22 cellular contexts compared by ENCODE assay signal in genomic region chr6:132524639-132525038, GRCh38. TPM values are rescaled to one million over a fixed set of nuclear protein-coding genes. Genes with fewer than 3 reads are reported as not detected.
DNase-seq lines count a peak whose midpoint lies in the region; ATAC-seq, FAIRE-seq and TF ChIP-seq lines count a peak whose summit lies in the region.
"Had no signal": no experiment of that assay in that cellular context is flagged by ENCODE, and none has a peak within 500 bp of the region (broad histone marks: within the 10 kb centered on the region; RNA-seq: fewer than 3 reads in every experiment).

No MANE protein-coding gene starts in this region.

- TF ChIP-seq CTCF in K562 (IDR thresholded peaks at IDR 0.05 in 2 of 3, conservative IDR thresholded peaks at IDR 0.05 in 1 of 3; ENCODE audit: insufficient read depth in 2 of 3, low read depth in 1 of 3, low read length in 3 of 3) (no peak), endothelial cell (IDR thresholded peaks at IDR 0.05; ENCODE audit: unreplicated experiment) (no peak)

- 0% methylated on average over 5 of the region's 5 CpGs for WGBS in K562 (ENCODE audit: insufficient coverage, low coverage, missing lambda C conversion rate)

- no peak for TF ChIP-seq EP300 in K562 (IDR thresholded peaks at IDR 0.05; ENCODE audit: low read length)

- H3K27me3 ChIP-seq in K562 (ENCODE audit: control insufficient read depth in 2 of 2, insufficient read depth in 2 of 2, low read length in 2 of 2): peaks cover 10 to 12% of the 10 kb centered on the region in 2 experiments; a peak in 4 of 5 replicates
- H3K27me3 ChIP-seq: BLaER1 treated with 17β-estradiol and CSF1 and Interleukin-3, amounts not matched to agents 10 nM and 100 nM had no signal

- H3K4me1 ChIP-seq in K562 (replicated peaks in 1 of 2; ENCODE audit: control insufficient read depth in 2 of 2, insufficient read depth in 2 of 2, low read length in 2 of 2): no peaks in the 10 kb centered on the region; a peak in 1 of 5 replicates
- H3K4me1 ChIP-seq: BE2C had no signal

- no peak overlapping the region for H3K27ac Mint-ChIP-seq in endothelial cell (ENCODE audit: unreplicated experiment)
- H3K27ac Mint-ChIP-seq: CD14-positive monocyte; CD4-positive, alpha-beta T cell had no signal

- CTCF ChIA-PET in K562 (lab: Yijun Ruan, JAX; ENCODE audit: low intra/inter-chr PET ratio): no interaction called here

- no peak for TF ChIP-seq RAD21 in K562 (CRISPR knock-in tag; conservative IDR thresholded peaks at IDR 0.05 in 1 of 2, IDR thresholded peaks at IDR 0.05 in 1 of 2)

- no peak overlapping the region for H3K4me3 ChIP-seq in K562
- H3K4me3 ChIP-seq: A549; BLaER1 treated with 17β-estradiol and CSF1 and Interleukin-3, amounts not matched to agents 10 nM and 100 nM had no signal

- DNase-seq in EL (peak; percentile 14), M059J (ENCODE audit: low read depth) (peak; percentile 34), K562 (ENCODE audit: extremely low read depth in 1 of 4, low spot score in 3 of 4) (no peak), amniotic stem cell (lab: John Stamatoyannopoulos, UW) (no peak), endothelial cell (ENCODE audit: low spot score) (no peak), iPS-NIHi7 (ENCODE audit: extremely low spot score) (no peak)
- DNase-seq: 8988T; ACHN; AML-193; BE2C; CD4-positive, alpha-beta T cell; CD8-positive, alpha-beta memory T cell; DMS 273 treated with DMSO at 0.1 percent for 48 hours; DMS79; H7; HCEC 1CT had no signal

- no peaks in the 10 kb centered on the region for H4K20me1 ChIP-seq in K562 (replicated peaks; ENCODE audit: control insufficient read depth, insufficient read depth, low read length)
- H4K20me1 ChIP-seq: BLaER1 treated with 17β-estradiol and CSF1 and Interleukin-3, amounts not matched to agents 10 nM and 100 nM had no signal

- H3K4me2 ChIP-seq in K562 (ENCODE audit: insufficient read depth, low read length): no peak overlapping the region
- H3K4me2 ChIP-seq: A549; BLaER1 treated with 17β-estradiol and CSF1 and Interleukin-3, amounts not matched to agents 10 nM and 100 nM had no signal

- POLR2A ChIA-PET in K562 (lab: Yijun Ruan, JAX): interaction anchor here (0.6 to 1.1 kb wide), 3 partner anchors 9 to 289 kb away, joined by 3 read pairs; no protein-coding TSS in a partner anchor

- no peak for FAIRE-seq in K562 (lab: Jason Lieb, UNC)
- FAIRE-seq: A549, D721Med, G401.6 had no signal

- no peaks in the 10 kb centered on the region for H3K9me3 ChIP-seq in K562 (replicated peaks; ENCODE audit: control insufficient read depth, insufficient read depth, low read depth, low read length)
- H3K9me3 ChIP-seq: A549, BE2C had no signal

- intact Hi-C loops in K562 (cut with micrococcal nuclease): loop anchor here (10.0 kb wide), 1 partner anchor 1390 kb away; no protein-coding TSS in a partner anchor

- H3K9ac ChIP-seq in K562 (ENCODE audit: insufficient read depth in 1 of 2, low read depth in 2 of 2, low read length in 2 of 2): no peak overlapping the region
- H3K9ac ChIP-seq: BLaER1 treated with 17β-estradiol and CSF1 and Interleukin-3, amounts not matched to agents 10 nM and 100 nM had no signal

- H3K36me3 Mint-ChIP-seq in endothelial cell (ENCODE audit: low read depth, unreplicated experiment): no peaks in the 10 kb centered on the region
- H3K36me3 Mint-ChIP-seq: CD14-positive monocyte; CD8-positive, alpha-beta memory T cell had no signal

- H3K27me3 Mint-ChIP-seq in endothelial cell (ENCODE audit: unreplicated experiment): no peaks in the 10 kb centered on the region

- no peak overlapping the region for H2AFZ ChIP-seq in K562 (ENCODE audit: low read depth, low read length)

- no peak overlapping the region for H3K4me3 Mint-ChIP-seq in endothelial cell (ENCODE audit: unreplicated experiment)
- H3K4me3 Mint-ChIP-seq: CD14-positive monocyte; CD4-positive, alpha-beta T cell; CD8-positive, alpha-beta memory T cell had no signal

- ATAC-seq in K562: no peak
- ATAC-seq: A549 had no signal

- in situ Hi-C loops in K562 (cut with MboI): loop anchor here (25.0 kb wide), 3 partner anchors 238 to 1563 kb away; partner anchors contain the start of gene VNN2

- H3K4me1 Mint-ChIP-seq in endothelial cell (ENCODE audit: unreplicated experiment): no peaks in the 10 kb centered on the region
- H3K4me1 Mint-ChIP-seq: CD14-positive monocyte; CD8-positive, alpha-beta memory T cell had no signal

- H3K9me3 Mint-ChIP-seq in endothelial cell (ENCODE audit: unreplicated experiment): no peaks in the 10 kb centered on the region
- H3K9me3 Mint-ChIP-seq: CD14-positive monocyte; CD4-positive, alpha-beta T cell; CD8-positive, alpha-beta memory T cell had no signal

- no peak overlapping the region for H3K27ac ChIP-seq in K562 (ENCODE audit: extremely low read depth, low read depth, low read length)
- H3K27ac ChIP-seq: A549; BLaER1 treated with 17β-estradiol and CSF1 and Interleukin-3, amounts not matched to agents 10 nM and 100 nM had no signal

- no TSS peak for BruUV-seq in K562 (replicated peaks; lab: Mats Ljungman, UMichigan)

- H3K36me3 ChIP-seq in K562 (ENCODE audit: control insufficient read depth, insufficient read depth, low read length): no peaks in the 10 kb centered on the region
- H3K36me3 ChIP-seq: BE2C; BLaER1 treated with 17β-estradiol and CSF1 and Interleukin-3, amounts not matched to agents 10 nM and 100 nM had no signal

- no peak for TF ChIP-seq POLR2A in K562 (conservative IDR thresholded peaks at IDR 0.05)

- H3K79me2 ChIP-seq in K562 (ENCODE audit: control insufficient read depth, insufficient read depth, low read length): no peaks in the 10 kb centered on the region

- H3K9me1 ChIP-seq in K562 (ENCODE audit: control insufficient read depth, insufficient read depth, low read length): no peaks in the 10 kb centered on the region

RNA-seq across cellular contexts. Expression of gene STX7, which starts 11.7 kb away (rescaled TPM):
- 30.5 and 45.7 TPM in 2 replicates for total RNA-seq in M059J (2014; rRNA removed; shearing (Covaris generic))
- total RNA-seq in K562 (2011; cell fraction: chromatin; rRNA removed; ENCODE audit: low replicate concordance): 15.2 and 26.2 TPM in 2 replicates
- 19.7 and 24.0 TPM in 2 replicates for total RNA-seq in K562 (2011; cell fraction: nucleolus; rRNA removed)
- total RNA-seq in K562 (2011; cell fraction: nucleoplasm; rRNA removed): 22.8 and 25.0 TPM in 2 replicates
- 15.5 and 22.5 TPM in 2 replicates for total RNA-seq in K562 (2014; rRNA removed)
- 26.7 and 29.4 TPM in 2 replicates for total RNA-seq in K562 (2014; rRNA removed; fragmentation: Illumina TruSeq; extraction: Trizol)
- total RNA-seq in K562 (2015; rRNA removed; fragmentation: Illumina TruSeq; extraction: Trizol): 24.5 and 30.3 TPM in 2 replicates
- 24.8 and 25.3 TPM in 2 replicates for total RNA-seq in K562 (2021)
- polyA plus RNA-seq in K562 (2011; rRNA removed): 29.0 and 34.4 TPM in 2 replicates
- 7.0 and 11.7 TPM in 2 replicates for polyA plus RNA-seq in K562 (2011; cell fraction: cytosol; rRNA removed)
- polyA plus RNA-seq in K562 (2011; cell fraction: nucleus; rRNA removed): 22.3 and 35.5 TPM in 2 replicates
- 19.6 and 23.8 TPM in 2 replicates for polyA plus RNA-seq in K562 (2012)
- polyA plus RNA-seq in K562 (2014; fragmentation: Illumina TruSeq; extraction: Trizol): 26.9 and 28.4 TPM in 2 replicates
- polyA plus RNA-seq in K562 (2014; fragmentation: Nextera tagmentation; extraction: Ambion mirVana): 10 to 100 TPM; 13.0 to 14.6 TPM
- polyA plus RNA-seq in K562 (2014; rRNA removed): 15.0 and 15.6 TPM in 2 replicates
- polyA minus RNA-seq in K562 (2011; rRNA and poly(A)+ RNA removed): 28.7 and 43.2 TPM in 2 replicates
- polyA minus RNA-seq in K562 (2011; cell fraction: cytosol; rRNA and poly(A)+ RNA removed): 7.3 and 13.3 TPM in 2 replicates
- polyA minus RNA-seq in K562 (2011; cell fraction: nucleus; rRNA and poly(A)+ RNA removed): 29.6 and 51.4 TPM in 2 replicates
- total RNA-seq in endothelial cell (ENCODE audit: unreplicated experiment): 60.9 TPM

RNA-seq across cellular contexts. Expression of gene TAAR9, which starts 13.4 kb away (rescaled TPM):
- total RNA-seq in M059J (2014; rRNA removed; shearing (Covaris generic)): not detected in 2 replicates
- total RNA-seq in K562 (2011; cell fraction: chromatin; rRNA removed; ENCODE audit: low replicate concordance): not detected in 2 replicates
- total RNA-seq in K562 (2011; cell fraction: nucleolus; rRNA removed): not detected in 2 replicates
- total RNA-seq in K562 (2011; cell fraction: nucleoplasm; rRNA removed): not detected in 2 replicates
- total RNA-seq in K562 (2014; rRNA removed) (not detected in 2 replicates), K562 (2014; rRNA removed; fragmentation: Illumina TruSeq; extraction: Trizol) (not detected in 2 replicates), K562 (2015; rRNA removed; fragmentation: Illumina TruSeq; extraction: Trizol) (not detected in 2 replicates), K562 (2021) (not detected in 2 replicates), endothelial cell (ENCODE audit: unreplicated experiment) (not detected)
- polyA plus RNA-seq in K562 (2011; rRNA removed) (not detected in 2 replicates), K562 (2014; fragmentation: Illumina TruSeq; extraction: Trizol) (not detected in 2 replicates), K562 (2014; fragmentation: Nextera tagmentation; extraction: Ambion mirVana) (not detected), K562 (2014; rRNA removed) (not detected in 2 replicates)
- polyA plus RNA-seq in K562 (2011; cell fraction: cytosol; rRNA removed): not detected in 2 replicates
- not detected in 2 replicates for polyA plus RNA-seq in K562 (2011; cell fraction: nucleus; rRNA removed)
- not detected in 2 replicates for polyA plus RNA-seq in K562 (2012)
- not detected in 2 replicates for polyA minus RNA-seq in K562 (2011; rRNA and poly(A)+ RNA removed)
- not detected in 2 replicates for polyA minus RNA-seq in K562 (2011; cell fraction: cytosol; rRNA and poly(A)+ RNA removed)
- not detected in 2 replicates for polyA minus RNA-seq in K562 (2011; cell fraction: nucleus; rRNA and poly(A)+ RNA removed)
- total RNA-seq: CD4-positive, alpha-beta T cell; CD8-positive, alpha-beta memory T cell; H1; H7 had no signal
- polyA plus RNA-seq: A549; CD14-positive monocyte; CD8-positive, alpha-beta memory T cell; H1 had no signal

RNA-seq across cellular contexts. Expression of gene TAAR8, which starts 27.8 kb away (rescaled TPM):
- not detected in 2 replicates for total RNA-seq in M059J (2014; rRNA removed; shearing (Covaris generic))
- not detected in 2 replicates for total RNA-seq in K562 (2011; cell fraction: chromatin; rRNA removed; ENCODE audit: low replicate concordance)
- total RNA-seq in K562 (2011; cell fraction: nucleolus; rRNA removed): not detected in 2 replicates
- total RNA-seq in K562 (2011; cell fraction: nucleoplasm; rRNA removed): not detected in 2 replicates
- total RNA-seq in K562 (2014; rRNA removed) (not detected in 2 replicates), K562 (2014; rRNA removed; fragmentation: Illumina TruSeq; extraction: Trizol) (not detected in 2 replicates), K562 (2015; rRNA removed; fragmentation: Illumina TruSeq; extraction: Trizol) (not detected in 2 replicates), K562 (2021) (not detected in 2 replicates), endothelial cell (ENCODE audit: unreplicated experiment) (not detected)
- polyA plus RNA-seq in K562 (2011; rRNA removed) (not detected in 2 replicates), K562 (2014; fragmentation: Illumina TruSeq; extraction: Trizol) (not detected in 2 replicates), K562 (2014; fragmentation: Nextera tagmentation; extraction: Ambion mirVana) (not detected), K562 (2014; rRNA removed) (not detected in 2 replicates)
- polyA plus RNA-seq in K562 (2011; cell fraction: cytosol; rRNA removed): not detected in 2 replicates
- polyA plus RNA-seq in K562 (2011; cell fraction: nucleus; rRNA removed): not detected in 2 replicates
- not detected in 2 replicates for polyA plus RNA-seq in K562 (2012)
- not detected in 2 replicates for polyA minus RNA-seq in K562 (2011; rRNA and poly(A)+ RNA removed)
- polyA minus RNA-seq in K562 (2011; cell fraction: cytosol; rRNA and poly(A)+ RNA removed): not detected in 2 replicates
- polyA minus RNA-seq in K562 (2011; cell fraction: nucleus; rRNA and poly(A)+ RNA removed): not detected in 2 replicates
- total RNA-seq: CD4-positive, alpha-beta T cell; CD8-positive, alpha-beta memory T cell; H1; H7 had no signal
- polyA plus RNA-seq: A549; CD14-positive monocyte; CD8-positive, alpha-beta memory T cell; H1 had no signal

RNA-seq across cellular contexts. Expression of gene TAAR6, which starts 45.5 kb away (rescaled TPM):
- total RNA-seq in M059J (2014; rRNA removed; shearing (Covaris generic)): not detected in 2 replicates
- not detected in 2 replicates for total RNA-seq in K562 (2011; cell fraction: chromatin; rRNA removed; ENCODE audit: low replicate concordance)
- not detected in 2 replicates for total RNA-seq in K562 (2011; cell fraction: nucleolus; rRNA removed)
- not detected in 2 replicates for total RNA-seq in K562 (2011; cell fraction: nucleoplasm; rRNA removed)
- total RNA-seq in K562 (2014; rRNA removed): not detected in 2 replicates
- not detected in 2 replicates for total RNA-seq in K562 (2014; rRNA removed; fragmentation: Illumina TruSeq; extraction: Trizol)
- not detected in 2 replicates for total RNA-seq in K562 (2015; rRNA removed; fragmentation: Illumina TruSeq; extraction: Trizol)
- not detected in 2 replicates for total RNA-seq in K562 (2021)
- polyA plus RNA-seq in K562 (2011; rRNA removed): not detected in 2 replicates
- not detected in 2 replicates for polyA plus RNA-seq in K562 (2011; cell fraction: cytosol; rRNA removed)
- not detected in 2 replicates for polyA plus RNA-seq in K562 (2011; cell fraction: nucleus; rRNA removed)
- not detected in 2 replicates for polyA plus RNA-seq in K562 (2012)
- polyA plus RNA-seq in K562 (2014; fragmentation: Illumina TruSeq; extraction: Trizol): not detected in 2 replicates
- not detected for polyA plus RNA-seq in K562 (2014; fragmentation: Nextera tagmentation; extraction: Ambion mirVana)
- not detected in 2 replicates for polyA plus RNA-seq in K562 (2014; rRNA removed)
- not detected in 2 replicates for polyA minus RNA-seq in K562 (2011; rRNA and poly(A)+ RNA removed)
- polyA minus RNA-seq in K562 (2011; cell fraction: cytosol; rRNA and poly(A)+ RNA removed): not detected in 2 replicates
- not detected in 2 replicates for polyA minus RNA-seq in K562 (2011; cell fraction: nucleus; rRNA and poly(A)+ RNA removed)
- not detected for total RNA-seq in endothelial cell (ENCODE audit: unreplicated experiment)
- total RNA-seq: CD4-positive, alpha-beta T cell; CD8-positive, alpha-beta memory T cell; H1; H7 had no signal
- polyA plus RNA-seq: A549; CD14-positive monocyte; CD8-positive, alpha-beta memory T cell had no signal

Comparison
In these comparisons a context has a peak if more than half of its experiments do, and no peak if none do; other contexts are left out.
1. DNase-seq: peak in EL (single experiment) and M059J (single experiment); none in K562 (0 of 4), amniotic stem cell (single experiment), endothelial cell (single experiment) and iPS-NIHi7 (single experiment).